Comparison of ENCODE assay signal across 27 cellular contexts in genomic region chr18:78492064-78492812, GRCh38.
"Had no signal": no experiment of that assay in that cellular context is flagged by ENCODE, and none has a peak within 500 bp of the region (broad histone marks: within the 10 kb centered on the region; RNA-seq: fewer than 3 reads in every experiment).

No MANE protein-coding gene starts in this region.

- H3K4me3 ChIP-seq: adrenal gland, body of pancreas, colonic mucosa, gastrocnemius medialis had no signal

- H3K4me1 ChIP-seq: adrenal gland, body of pancreas, colonic mucosa, gastrocnemius medialis had no signal

- ATAC-seq: activated CD4-positive, alpha-beta T cell treated with anti-CD3 and anti-CD28 coated beads for 36 hours; activated CD8-positive, alpha-beta memory T cell treated with anti-CD3 and anti-CD28 coated beads, Interleukin-2, amount 10 ng/mL, durations not matched to agents 7 days and 5 days; activated CD8-positive, alpha-beta T cell treated with anti-CD3 and anti-CD28 coated beads, Interleukin-2, amount 10 ng/mL, durations not matched to agents 7 days and 5 days; activated naive CD8-positive, alpha-beta T cell treated with anti-CD3 and anti-CD28 coated beads, Interleukin-2, amount 50 U/mL, for 24 hours; body of pancreas; esophagus mucosa; gastrocnemius medialis; T-helper 17 cell had no signal

- H3K27ac ChIP-seq: adrenal gland, body of pancreas, colonic mucosa, gastrocnemius medialis had no signal

- H3K27me3 ChIP-seq: adrenal gland, body of pancreas, colonic mucosa, gastrocnemius medialis had no signal

- H3K36me3 ChIP-seq: adrenal gland, colonic mucosa, gastrocnemius medialis had no signal

- DNase-seq: activated CD4-positive, alpha-beta memory T cell treated with anti-CD3 and anti-CD28 coated beads for 36 hours; activated CD4-positive, alpha-beta T cell treated with anti-CD3 and anti-CD28 coated beads for 36 hours; activated CD4-positive, alpha-beta T cell treated with anti-CD3 and anti-CD28 coated beads, Interleukin-2, amount 10 ng/mL, durations not matched to agents 24 days and 14 days; activated CD4-positive, CD25-positive, alpha-beta regulatory T cell; activated CD4-positive, CD25-positive, alpha-beta regulatory T cell treated with anti-CD3 and anti-CD28 coated beads, Interleukin-2, amount 50 U/mL, for 72 hours; activated CD8-positive, alpha-beta memory T cell treated with anti-CD3 and anti-CD28 coated beads, Interleukin-2, amount 10 ng/mL, durations not matched to agents 7 days and 5 days; activated CD8-positive, alpha-beta memory T cell treated with anti-CD3 and anti-CD28 coated beads, Interleukin-2, amount 50 U/mL, for 4 hours; activated effector memory CD4-positive, alpha-beta T cell treated with anti-CD3 and anti-CD28 coated beads, Interleukin-2, amount 50 U/mL, for 16 hours; activated naive CD4-positive, alpha-beta T cell treated with anti-CD3 and anti-CD28 coated beads for 36 hours; activated naive CD8-positive, alpha-beta T cell treated with anti-CD3 and anti-CD28 coated beads for 36 hours; activated naive CD8-positive, alpha-beta T cell treated with anti-CD3 and anti-CD28 coated beads, Interleukin-2, amount 50 U/mL, for 24 hours; activated T-cell treated with anti-CD3 and anti-CD28 coated beads, Interleukin-2, amount 50 U/mL, for 1 hour; activated T-cell treated with anti-CD3 and anti-CD28 coated beads, Interleukin-2, amount 50 U/mL, for 48 hours; amygdala; body of pancreas; central memory CD4-positive, alpha-beta T cell; cerebellar nuclear complex; colonic mucosa; effector memory CD4-positive, alpha-beta T cell; endodermal cell; foreskin fibroblast; gastrocnemius medialis; T-helper 17 cell; T1000 had no signal

- H3K9me3 ChIP-seq: adrenal gland, body of pancreas, colonic mucosa, gastrocnemius medialis had no signal
